ENCODE assay signal across 8 cellular contexts in genomic region chrX:11558972-11559371, GRCh38.
DNase-seq lines count a peak whose midpoint lies in the region; ATAC-seq and TF ChIP-seq lines count a peak whose summit lies in the region.

No MANE protein-coding gene starts in this region.

- H2AFZ ChIP-seq in Karpas-422 (ENCODE audit: low read length) = no peak overlapping the region

- no peak for ATAC-seq in GM21619 (IDR thresholded peaks at IDR 0.05; ENCODE audit: unreplicated experiment)

- H4K20me1 ChIP-seq in Karpas-422 (ENCODE audit: insufficient read depth, low read depth, low read length) = no peaks in the 10 kb centered on the region

- H3K79me2 ChIP-seq in Karpas-422 (ENCODE audit: low read length) = no peaks in the 10 kb centered on the region

- no peaks in the 10 kb centered on the region for H3K9me3 ChIP-seq in Karpas-422 (ENCODE audit: low read length)

- H3K9ac ChIP-seq in Karpas-422 (ENCODE audit: low read length) = no peak overlapping the region

- no peak overlapping the region for H3K4me2 ChIP-seq in Karpas-422 (ENCODE audit: low read depth, low read length, poor library complexity, severe bottlenecking)

- no peak for DNase-seq in GM12864 (ENCODE audit: low read depth)
- peak; percentile 85 for DNase-seq in Karpas-422
- DNase-seq in activated CD4-positive, alpha-beta T cell treated with anti-CD3 and anti-CD28 coated beads, Interleukin-2, amount 50 U/mL, for 24 hours (ENCODE audit: low read depth in 1 of 2, low spot score in 1 of 2) = peak; percentile 0 to 12
- DNase-seq in foreskin fibroblast = no peak
- DNase-seq in stimulated activated CD8-positive, alpha-beta memory T cell treated with anti-CD3 and anti-CD28 coated beads, Interleukin-15, amount 100 ng/mL, for 4 hours (ENCODE audit: low read depth in 2 of 2) = peak; percentile 0 to 1
- DNase-seq in NCI-H2196 treated with DMSO at 0.1 percent for 48 hours (lab: John Stamatoyannopoulos, UW; ENCODE audit: unreplicated experiment) = no peak
- no peak for DNase-seq in NCI-H146 (lab: John Stamatoyannopoulos, UW)

- H3K4me3 ChIP-seq in GM12864 (ENCODE audit: low read depth, low read length) (no peak overlapping the region), Karpas-422 (ENCODE audit: low read length) (no peak overlapping the region), foreskin fibroblast (ENCODE audit: low read depth in 1 of 2, low read length in 2 of 2) (no peak overlapping the region)

- no peaks in the 10 kb centered on the region for H3K27me3 ChIP-seq in Karpas-422 (ENCODE audit: low read length)

- TF ChIP-seq CTCF in GM12864 (IDR thresholded peaks at IDR 0.05; ENCODE audit: low read depth, low read length, missing control alignments) (peak; percentile 60), foreskin fibroblast (IDR thresholded peaks at IDR 0.05; ENCODE audit: low read depth, low read length) (peak; percentile 21)

- no peak overlapping the region for H3K27ac ChIP-seq in Karpas-422 (ENCODE audit: low read length)

- H3K4me1 ChIP-seq in Karpas-422 (ENCODE audit: low read length) = peaks cover 8% of the 10 kb centered on the region

- H3K9me2 ChIP-seq in Karpas-422 (replicated peaks; ENCODE audit: insufficient read depth, low read length) = no peaks in the 10 kb centered on the region

- H3K36me3 ChIP-seq in Karpas-422 (ENCODE audit: insufficient read depth, low read length) = no peaks in the 10 kb centered on the region

Comparison
In these comparisons a context has a peak if more than half of its experiments do, and no peak if none do; other contexts are left out.
1. DNase-seq: peak in Karpas-422 (single experiment), activated CD4-positive, alpha-beta T cell treated with anti-CD3 and anti-CD28 coated beads, Interleukin-2, amount 50 U/mL, for 24 hours (2 of 2) and stimulated activated CD8-positive, alpha-beta memory T cell treated with anti-CD3 and anti-CD28 coated beads, Interleukin-15, amount 100 ng/mL, for 4 hours (2 of 2); none in GM12864 (single experiment), foreskin fibroblast (0 of 2), NCI-H2196 treated with DMSO at 0.1 percent for 48 hours (single experiment) and NCI-H146 (single experiment).